13 cellular contexts compared by ENCODE assay signal in genomic region chr3:109803274-109803673, GRCh38.
DNase-seq lines count a peak whose midpoint lies in the region; ATAC-seq, FAIRE-seq and TF ChIP-seq lines count a peak whose summit lies in the region.
"Had no signal": no experiment of that assay in that cellular context is flagged by ENCODE, and none has a peak within 500 bp of the region (broad histone marks: within the 10 kb centered on the region; RNA-seq: fewer than 3 reads in every experiment).

No MANE protein-coding gene starts in this region.

- H3K9me2 ChIP-seq in PC-9 (ENCODE audit: insufficient read depth): no peaks in the 10 kb centered on the region

- no peak for ATAC-seq in heart right ventricle
- no peak for ATAC-seq in left cardiac atrium
- peak; percentile 10 for ATAC-seq in upper lobe of right lung
- no peak for ATAC-seq in HG03442 (IDR thresholded peaks at IDR 0.05; ENCODE audit: unreplicated experiment)

- no peak for FAIRE-seq in GM19239 (lab: Jason Lieb, UNC)

- DNase-seq in heart right ventricle: no peak
- no peak for DNase-seq in left cardiac atrium
- no peak for DNase-seq in PC-9
- no peak for DNase-seq in fibroblast of the aortic adventitia (ENCODE audit: low read depth)
- DNase-seq in upper lobe of right lung: no peak
- no peak for DNase-seq in cerebellar cortex (ENCODE audit: low spot score)
- DNase-seq in GM19239 (ENCODE audit: insufficient read length, low spot score): no peak
- DNase-seq: activated CD4-positive, alpha-beta T cell treated with anti-CD3 and anti-CD28 coated beads for 48 hours; immature natural killer cell; NCI-H2107; nucleus accumbens; SHP77 had no signal

- peaks cover 0 to 32% (median 0%) of the 10 kb centered on the region in 9 donors for H3K4me1 ChIP-seq in heart right ventricle
- peaks cover 8% of the 10 kb centered on the region for H3K4me1 ChIP-seq in PC-9 (replicated peaks; ENCODE audit: insufficient read depth)
- H3K4me1 ChIP-seq in upper lobe of right lung: peaks cover 4% of the 10 kb centered on the region

- TF ChIP-seq CTCF in heart right ventricle (IDR thresholded peaks at IDR 0.05) (peak in 5 of 9 donors; percentile 12 to 36 (median 17)), PC-9 (conservative IDR thresholded peaks at IDR 0.05) (peak; percentile 69), fibroblast of the aortic adventitia (IDR thresholded peaks at IDR 0.05; ENCODE audit: insufficient read depth, low read length) (peak; percentile 45), upper lobe of right lung (IDR thresholded peaks at IDR 0.05) (peak; percentile 25)

- no peak overlapping the region for H2AFZ ChIP-seq in PC-9

- CTCF ChIA-PET in PC-9 (lab: Charles Lee): interaction anchor here (0.6 kb wide), 1 partner anchor 778 kb away, joined by 4 read pairs; no protein-coding TSS in a partner anchor

- BruUV-seq in PC-9 (replicated peaks; lab: Mats Ljungman, UMichigan): no TSS peak

- POLR2A ChIA-PET in PC-9 (lab: Charles Lee; ENCODE audit: unreplicated experiment): no interaction called here

- H3K9me3 ChIP-seq in heart right ventricle (peaks cover 0 to 19% (median 0%) of the 10 kb centered on the region in 11 donors), PC-9 (ENCODE audit: insufficient read depth, low read depth) (peaks cover 4% of the 10 kb centered on the region; the same call in 1 of the 2 replicates), upper lobe of right lung (no peaks in the 10 kb centered on the region)

- H3F3A ChIP-seq in PC-9 (ENCODE audit: insufficient read depth, low read depth): no peaks in the 10 kb centered on the region; the same call in 1 of the 2 replicates

- no peak overlapping the region for H3K4me2 ChIP-seq in PC-9

- H3K4me3 ChIP-seq in heart right ventricle: no peak overlapping the region
- H3K4me3 ChIP-seq in PC-9: no peak overlapping the region
- no peak overlapping the region for H3K4me3 ChIP-seq in fibroblast of the aortic adventitia (ENCODE audit: low read depth, low read length)
- no peak overlapping the region for H3K4me3 ChIP-seq in upper lobe of right lung

- WGBS in heart right ventricle, 2 donors: 82% methylated on average over 6 of the region's 6 CpGs

- no peak overlapping the region for H3K27ac ChIP-seq in heart right ventricle
- no peak overlapping the region for H3K27ac ChIP-seq in PC-9
- H3K27ac ChIP-seq in upper lobe of right lung: no peak overlapping the region

- H3K79me2 ChIP-seq in PC-9 (ENCODE audit: low read depth): no peaks in the 10 kb centered on the region

- intact Hi-C loops in heart right ventricle (cut with DNase I) (no loop called here), left cardiac atrium (cut with DNase I) (no loop called here), PC-9 (cut with micrococcal nuclease; ENCODE audit: unreplicated experiment) (no loop called here), upper lobe of right lung (cut with DNase I) (no loop called here)

- no peaks in the 10 kb centered on the region for H3K27me3 ChIP-seq in heart right ventricle
- no peaks in the 10 kb centered on the region for H3K27me3 ChIP-seq in PC-9 (ENCODE audit: insufficient read depth, low read depth)
- H3K27me3 ChIP-seq in upper lobe of right lung: no peaks in the 10 kb centered on the region

- H4K20me1 ChIP-seq in PC-9 (ENCODE audit: insufficient read depth): no peaks in the 10 kb centered on the region

- H3K36me3 ChIP-seq in heart right ventricle: no peaks in the 10 kb centered on the region
- H3K36me3 ChIP-seq in PC-9 (ENCODE audit: low read depth): no peaks in the 10 kb centered on the region
- no peaks in the 10 kb centered on the region for H3K36me3 ChIP-seq in upper lobe of right lung

Comparison
In these comparisons a context has a peak if more than half of its experiments do, and no peak if none do; other contexts are left out.
1. CTCF ChIP-seq: peak in every context shown above with its lines; median percentile 69 in PC-9; 45 in fibroblast of the aortic adventitia; 25 in upper lobe of right lung; 17 in heart right ventricle.